8 cellular contexts compared by ENCODE assay signal in the genomic region with DNA sequence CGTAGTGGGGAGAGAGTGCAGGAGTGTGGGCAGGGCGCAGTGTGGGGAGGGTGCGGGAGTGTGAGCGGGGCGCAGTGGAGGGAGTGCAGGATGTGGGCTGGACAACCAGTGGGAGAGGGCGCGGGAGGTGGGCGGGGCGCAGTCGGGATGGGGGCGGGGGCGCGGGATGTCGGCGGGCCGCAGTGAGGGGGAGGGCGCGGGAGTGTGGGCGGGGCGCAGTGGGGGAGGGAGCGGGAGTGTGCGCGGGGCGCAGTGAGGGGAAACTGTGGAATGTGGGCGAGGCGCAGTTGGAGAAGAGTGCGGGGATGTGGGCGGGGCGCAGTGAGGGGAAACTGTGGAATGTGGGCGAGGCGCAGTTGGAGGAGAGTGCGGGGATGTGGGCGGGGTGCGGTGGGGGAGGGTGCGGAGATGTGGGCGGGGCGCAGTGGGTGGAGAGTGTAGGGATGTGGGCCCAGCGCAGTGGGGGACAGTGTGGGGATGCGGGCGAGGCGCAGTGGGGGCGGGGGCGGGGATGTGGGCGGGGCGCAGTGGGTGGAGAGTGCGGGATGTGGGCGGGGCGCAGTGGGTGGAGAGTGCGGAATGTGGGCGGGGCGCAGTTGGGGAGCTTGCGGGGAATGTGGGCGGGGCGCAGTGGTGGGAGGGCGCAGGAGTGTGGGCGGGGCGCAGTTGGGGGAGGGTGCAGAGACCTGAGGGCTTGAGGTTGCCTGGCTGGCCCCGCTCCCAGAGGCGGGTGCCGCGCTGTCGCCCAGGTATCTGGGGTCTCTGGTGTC. TPM values are rescaled to one million over a fixed set of nuclear protein-coding genes. Genes with fewer than 3 reads are reported as not detected.
DNase-seq lines count a peak whose midpoint lies in the region; ATAC-seq, FAIRE-seq and TF ChIP-seq lines count a peak whose summit lies in the region.

A gene (plus strand): TSS at position 723 of the 770 bp plus-strand sequence. CDS start 257 bp downstream, outside the sequence.

- no peaks in the 10 kb centered on the region for H3K79me2 ChIP-seq in smooth muscle cell (ENCODE audit: low read depth)

- no peaks in the 10 kb centered on the region for H4K20me1 ChIP-seq in smooth muscle cell (ENCODE audit: low read depth)

- peaks cover 10% of the 10 kb centered on the region for H3K4me1 ChIP-seq in smooth muscle cell (ENCODE audit: low read depth)

- DNase-seq in H7: peak; percentile 97
- peak in 4 of 5 donors; percentile 18 to 58 (median 44) for DNase-seq in T-helper 1 cell
- peak; percentile 51 for DNase-seq in bronchial epithelial cell (ENCODE audit: low read depth)
- DNase-seq in iris pigment epithelial cell (ENCODE audit: low read depth): peak; percentile 91
- peak; percentile 87 for DNase-seq in smooth muscle cell (lab: John Stamatoyannopoulos, UW; ENCODE audit: unreplicated experiment)

- TF ChIP-seq CTCF in bronchial epithelial cell (IDR thresholded peaks at IDR 0.05; ENCODE audit: insufficient read depth, low read length, severe bottlenecking): no peak
- TF ChIP-seq CTCF in smooth muscle cell (IDR thresholded peaks at IDR 0.05; ENCODE audit: borderline replicate concordance, insufficient read depth, poor library complexity, severe bottlenecking): no peak

- ATAC-seq in HG02588 (IDR thresholded peaks at IDR 0.05; ENCODE audit: unreplicated experiment) (no peak), HG03342 (IDR thresholded peaks at IDR 0.05; ENCODE audit: unreplicated experiment) (no peak), GM19455 (IDR thresholded peaks at IDR 0.05; ENCODE audit: unreplicated experiment) (no peak)

- peaks cover 14% of the 10 kb centered on the region for H3K27me3 ChIP-seq in H7 (ENCODE audit: control insufficient read depth, insufficient read depth, low read length)
- H3K27me3 ChIP-seq in bronchial epithelial cell (ENCODE audit: control insufficient read depth, insufficient read depth, low read length): no peaks in the 10 kb centered on the region
- no peaks in the 10 kb centered on the region for H3K27me3 ChIP-seq in smooth muscle cell (ENCODE audit: low read depth)

- no peak for FAIRE-seq in bronchial epithelial cell (lab: Jason Lieb, UNC)

- no CpG with 5 or more reads among the region's 62 CpGs for whole genome bisulfite sequencing in smooth muscle cell (ENCODE audit: low lambda C conversion rate)

- H3K36me3 ChIP-seq in H7 (replicated peaks; ENCODE audit: control insufficient read depth, insufficient read depth, low read length): no peaks in the 10 kb centered on the region
- no peaks in the 10 kb centered on the region for H3K36me3 ChIP-seq in bronchial epithelial cell (ENCODE audit: control insufficient read depth, insufficient read depth, low read length)
- no peaks in the 10 kb centered on the region for H3K36me3 ChIP-seq in smooth muscle cell (ENCODE audit: low read depth)

- peak within 1 kb of the TSS; percentile 90 for H3K4me2 ChIP-seq in smooth muscle cell

- peak within 1 kb of the TSS; percentile 76 for H2AFZ ChIP-seq in smooth muscle cell (ENCODE audit: low read depth)

- H3K9me3 ChIP-seq in smooth muscle cell (replicated peaks; ENCODE audit: low read depth): no peaks in the 10 kb centered on the region

- H3F3A ChIP-seq in smooth muscle cell (ENCODE audit: low read depth): peaks cover 30% of the 10 kb centered on the region

- peak within 1 kb of the TSS; percentile 72 for H3K4me3 ChIP-seq in H7 (ENCODE audit: insufficient read depth, low read depth, low read length)
- peak within 1 kb of the TSS; percentile 43 for H3K4me3 ChIP-seq in bronchial epithelial cell (ENCODE audit: low read depth, low read length)
- peak within 1 kb of the TSS; percentile 52 for H3K4me3 ChIP-seq in smooth muscle cell

- H3K9ac ChIP-seq in smooth muscle cell (ENCODE audit: low read depth): no peak within 1 kb of the TSS

- no peak within 1 kb of the TSS for H3K27ac ChIP-seq in smooth muscle cell (ENCODE audit: low read depth)

RNA-seq across cellular contexts. Expression of the gene that starts here (rescaled TPM):
- total RNA-seq in H7 (2014; rRNA removed; shearing (Covaris generic)): 1.8 and 4.1 TPM in 2 replicates
- total RNA-seq in bronchial epithelial cell (0.26 TPM in 1 of 2 replicates, not detected in the other), smooth muscle cell (0.31 and 0.36 TPM in 2 replicates)
- polyA plus RNA-seq in smooth muscle cell: 0.24 and 0.91 TPM in 2 replicates

Comparison
In these comparisons a context has a peak if more than half of its experiments do, and no peak if none do; other contexts are left out.
1. Peak in DNase-seq and H3K4me3 ChIP-seq in bronchial epithelial cell; RNA of the gene not detected or under 1 TPM.
2. Peak in DNase-seq, H3K4me3 ChIP-seq and H3K4me2 ChIP-seq in smooth muscle cell; RNA of the gene not detected or under 1 TPM.
3. DNase-seq: peak in every context shown above with its lines; median percentile 97 in H7; 91 in iris pigment epithelial cell; 87 in smooth muscle cell; 51 in bronchial epithelial cell; 44 in T-helper 1 cell.